13 cellular contexts compared by ENCODE assay signal in the genomic region with DNA sequence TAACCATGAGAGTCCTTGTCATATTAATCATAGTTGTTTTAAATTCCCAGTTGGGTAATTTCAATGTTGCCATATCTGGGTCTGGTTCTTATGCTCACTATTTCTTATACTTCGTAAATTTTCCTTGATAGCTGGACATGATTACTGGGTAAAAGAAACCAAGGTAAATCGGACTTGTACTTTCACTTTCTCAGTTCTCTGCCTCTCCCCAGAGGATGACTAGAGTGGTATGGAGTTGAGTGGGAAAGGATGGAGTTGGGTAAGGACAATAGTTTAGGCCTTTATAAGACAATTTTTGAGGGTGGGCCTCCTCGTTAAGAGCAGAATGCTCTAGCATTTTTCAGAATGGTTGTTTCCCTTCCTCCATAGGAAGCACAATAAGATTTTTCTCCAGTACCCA.
"Had no signal": no experiment of that assay in that cellular context is flagged by ENCODE, and none has a peak within 500 bp of the region (broad histone marks: within the 10 kb centered on the region; RNA-seq: fewer than 3 reads in every experiment).

No MANE protein-coding gene starts in this region.

- H2AFZ ChIP-seq: hepatocyte had no signal

- H3K4me1 ChIP-seq: pancreas, thyroid gland had no signal

- H3K27me3 ChIP-seq: cardiac muscle cell, dorsolateral prefrontal cortex, hepatocyte, pancreas, thyroid gland had no signal

- ATAC-seq: left lobe of liver; mucosa of descending colon; naive thymus-derived CD4-positive, alpha-beta T cell; pancreas; stimulated activated effector memory CD8-positive, alpha-beta T cell treated with anti-CD3 and anti-CD28 coated beads, Interleukin-12 subunit alpha, Interleukin-12 subunit beta, amount 100 ng/mL, for 72 hours had no signal

- H3K36me3 ChIP-seq: cardiac muscle cell, pancreas, thyroid gland had no signal

- H3K4me3 ChIP-seq: cardiac muscle cell, dorsolateral prefrontal cortex, hepatocyte, mucosa of descending colon, pancreas, thyroid gland had no signal

- DNase-seq: activated CD4-positive, CD25-positive, alpha-beta regulatory T cell treated with anti-CD3 and anti-CD28 coated beads, Interleukin-2, amount 50 U/mL, for 72 hours; activated naive CD4-positive, alpha-beta T cell treated with anti-CD3 and anti-CD28 coated beads for 36 hours; dorsolateral prefrontal cortex; erythroblast; mucosa of descending colon; naive thymus-derived CD4-positive, alpha-beta T cell; pancreas; stimulated activated CD4-positive, alpha-beta T cell treated with anti-CD3 and anti-CD28 coated beads, Interleukin-1b, Interleukin-23, amount 100 ng/mL, for 48 hours; thyroid gland had no signal

- H3K79me2 ChIP-seq: hepatocyte had no signal

- H3K27ac ChIP-seq: cardiac muscle cell, dorsolateral prefrontal cortex, hepatocyte, pancreas, thyroid gland had no signal

- H3K9me3 ChIP-seq: mucosa of descending colon, pancreas, thyroid gland had no signal
